ENCODE assay signal across 23 cellular contexts in the genomic region with DNA sequence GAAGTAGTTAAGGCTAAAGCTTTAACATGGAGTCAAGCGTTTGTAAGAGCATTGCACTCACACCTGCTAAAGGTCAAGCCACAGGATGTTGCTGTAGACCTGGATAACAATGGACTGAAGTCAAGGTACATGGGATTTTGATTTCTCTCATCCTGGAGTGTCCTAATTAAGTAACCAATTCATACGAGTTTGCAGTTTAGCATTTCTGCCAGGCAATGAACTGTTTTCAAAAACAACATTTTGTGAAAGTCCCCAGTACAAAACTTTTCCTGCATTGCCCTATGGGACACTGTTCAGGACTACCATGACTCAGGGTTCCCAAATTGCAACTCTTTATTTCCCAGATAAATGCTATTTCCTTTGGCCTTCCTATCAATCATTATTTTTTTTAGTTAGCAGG. TPM values are rescaled to one million over a fixed set of nuclear protein-coding genes. Genes with fewer than 3 reads are reported as not detected.
DNase-seq lines count a peak whose midpoint lies in the region; ATAC-seq and TF ChIP-seq lines count a peak whose summit lies in the region.
"Had no signal": no experiment of that assay in that cellular context is flagged by ENCODE, and none has a peak within 500 bp of the region (broad histone marks: within the 10 kb centered on the region; RNA-seq: fewer than 3 reads in every experiment).

No MANE protein-coding gene starts in this region.

- H3K36me3 ChIP-seq in esophagus squamous epithelium = no peaks in the 10 kb centered on the region
- H3K36me3 ChIP-seq: Peyer's patch had no signal

- H3K4me1 Mint-ChIP-seq in activated naive CD8-positive, alpha-beta T cell (ENCODE audit: low read depth) = peaks cover 63% of the 10 kb centered on the region
- H3K4me1 Mint-ChIP-seq in activated naive CD8-positive, alpha-beta T cell treated with anti-CD3 and anti-CD28 coated beads, Interleukin-2, amount 50 U/mL, for 24 hours = peaks cover 45% of the 10 kb centered on the region
- H3K4me1 Mint-ChIP-seq in T-cell (peaks cover 30 to 54% (median 47%) of the 10 kb centered on the region in 3 donors), chondrocyte (ENCODE audit: low read depth) (no peaks in the 10 kb centered on the region)

- ATAC-seq in activated naive CD8-positive, alpha-beta T cell treated with anti-CD3 and anti-CD28 coated beads, Interleukin-2, amount 50 U/mL, for 24 hours = no peak
- no peak for ATAC-seq in T-cell (replicated peaks in 1 of 4)
- ATAC-seq in HG03460 (IDR thresholded peaks at IDR 0.05; ENCODE audit: unreplicated experiment) = no peak

- H3K27me3 Mint-ChIP-seq in activated naive CD8-positive, alpha-beta T cell = no peaks in the 10 kb centered on the region
- H3K27me3 Mint-ChIP-seq in activated naive CD8-positive, alpha-beta T cell treated with anti-CD3 and anti-CD28 coated beads, Interleukin-2, amount 50 U/mL, for 24 hours = no peaks in the 10 kb centered on the region
- no peaks in the 10 kb centered on the region for H3K27me3 Mint-ChIP-seq in T-cell
- no peaks in the 10 kb centered on the region for H3K27me3 Mint-ChIP-seq in chondrocyte (ENCODE audit: low read depth)

- WGBS in esophagus squamous epithelium, 2 donors = 42 to 43% methylated on average over 2 of the region's 2 CpGs

- H3K36me3 Mint-ChIP-seq in activated naive CD8-positive, alpha-beta T cell = peaks cover 16% of the 10 kb centered on the region
- peaks cover 23% of the 10 kb centered on the region for H3K36me3 Mint-ChIP-seq in activated naive CD8-positive, alpha-beta T cell treated with anti-CD3 and anti-CD28 coated beads, Interleukin-2, amount 50 U/mL, for 24 hours (ENCODE audit: low read depth)
- H3K36me3 Mint-ChIP-seq in T-cell (peaks cover 38% of the 10 kb centered on the region), chondrocyte (ENCODE audit: low read depth) (no peaks in the 10 kb centered on the region)

- H3K4me3 ChIP-seq in epithelial cell of proximal tubule (ENCODE audit: low read depth, low read length) (no peak overlapping the region), esophagus squamous epithelium (no peak overlapping the region)
- H3K4me3 ChIP-seq: Peyer's patch had no signal

- no peak overlapping the region for H3K27ac ChIP-seq in esophagus squamous epithelium
- H3K27ac ChIP-seq: C4-2B, Peyer's patch had no signal

- CTCF ChIA-PET in T-cell (lab: Charles Lee) = no interaction called here

- H3K27ac Mint-ChIP-seq in activated naive CD8-positive, alpha-beta T cell = peak overlapping the region; percentile 79
- no peak overlapping the region for H3K27ac Mint-ChIP-seq in activated naive CD8-positive, alpha-beta T cell treated with anti-CD3 and anti-CD28 coated beads, Interleukin-2, amount 50 U/mL, for 24 hours
- peak overlapping the region; percentile 63 to 83 for H3K27ac Mint-ChIP-seq in T-cell
- H3K27ac Mint-ChIP-seq in chondrocyte (ENCODE audit: unreplicated experiment) = no peak overlapping the region

- POLR2A ChIA-PET in T-cell (lab: Charles Lee) = no interaction called here

- DNase-seq in activated naive CD8-positive, alpha-beta T cell treated with anti-CD3 and anti-CD28 coated beads, Interleukin-2, amount 50 U/mL, for 24 hours = no peak
- DNase-seq in T-cell (no peak), epithelial cell of proximal tubule (ENCODE audit: low read depth) (peak; percentile 80), renal cortical epithelial cell (ENCODE audit: low read depth) (peak; percentile 87), chondrocyte (ENCODE audit: low spot score) (no peak), esophagus squamous epithelium (lab: John Stamatoyannopoulos, UW) (no peak)
- DNase-seq: Caco-2, GOT3, HCEC 1CT, Karpas-422, MV-4-11, NCI-H1417, NCI-H1694 treated with DMSO at 0.1 percent for 48 hours, NCI-H2081 treated with DMSO at 0.1 percent for 48 hours, NCI-H2171 treated with DMSO at 0.1 percent for 48 hours, NCI-H524 treated with DMSO at 0.1 percent for 48 hours, NCI-H82 had no signal

- TF ChIP-seq CTCF in epithelial cell of proximal tubule (conservative IDR thresholded peaks at IDR 0.05; ENCODE audit: low read depth, low read length) (no peak), chondrocyte (IDR thresholded peaks at IDR 0.05) (no peak), esophagus squamous epithelium (IDR thresholded peaks at IDR 0.05) (no peak)

- H3K4me1 ChIP-seq in esophagus squamous epithelium = no peaks in the 10 kb centered on the region
- H3K4me1 ChIP-seq: Peyer's patch had no signal

- intact Hi-C loops in esophagus squamous epithelium (cut with DNase I) = no loop called here

- TF ChIP-seq POLR2A in esophagus squamous epithelium (IDR thresholded peaks at IDR 0.05) = no peak

- H3K9me3 Mint-ChIP-seq in activated naive CD8-positive, alpha-beta T cell (ENCODE audit: low read depth) = no peaks in the 10 kb centered on the region
- H3K9me3 Mint-ChIP-seq in activated naive CD8-positive, alpha-beta T cell treated with anti-CD3 and anti-CD28 coated beads, Interleukin-2, amount 50 U/mL, for 24 hours = no peaks in the 10 kb centered on the region
- peaks cover 0 to 10% (median 2%) of the 10 kb centered on the region in 3 donors for H3K9me3 Mint-ChIP-seq in T-cell
- H3K9me3 Mint-ChIP-seq in chondrocyte (ENCODE audit: low read depth) = peaks cover 12% of the 10 kb centered on the region

- peaks cover 0 to 5% (median 0%) of the 10 kb centered on the region in 3 donors for H3K9me3 ChIP-seq in esophagus squamous epithelium
- H3K9me3 ChIP-seq: Peyer's patch had no signal

- peaks cover 0 to 4% (median 0%) of the 10 kb centered on the region in 4 donors for H3K27me3 ChIP-seq in esophagus squamous epithelium
- H3K27me3 ChIP-seq: Peyer's patch had no signal

- no peak overlapping the region for H3K4me3 Mint-ChIP-seq in activated naive CD8-positive, alpha-beta T cell
- H3K4me3 Mint-ChIP-seq in activated naive CD8-positive, alpha-beta T cell treated with anti-CD3 and anti-CD28 coated beads, Interleukin-2, amount 50 U/mL, for 24 hours = no peak overlapping the region
- H3K4me3 Mint-ChIP-seq in T-cell (no peak overlapping the region), chondrocyte (ENCODE audit: unreplicated experiment) (no peak overlapping the region)

RNA-seq across cellular contexts. Expression of a gene that starts 17.4 kb away (rescaled TPM):
- total RNA-seq in T-cell (1 to 10 TPM in 4 of 5 donors, under 1 TPM in 1; 0.62 to 6.2 (median 3.1) TPM), epithelial cell of proximal tubule (0.46 and 8.0 TPM in 2 replicates), renal cortical epithelial cell (3.3 and 6.7 TPM in 2 replicates), chondrocyte (0.58 to 2.7 TPM (median 1.6 TPM) in 3 replicates), esophagus squamous epithelium (1 to 10 TPM in 2 of 4 donors, under 1 TPM in 2; 0.13 to 3.3 (median 1.0) TPM)
- total RNA-seq: Caco-2 had no signal

RNA-seq across cellular contexts. Expression of a gene that starts 20.4 kb away (rescaled TPM):
- total RNA-seq in T-cell (10 to 100 TPM; 25.4 to 59.5 (median 28.6) TPM), epithelial cell of proximal tubule (not detected in 2 replicates), renal cortical epithelial cell (not detected in 2 replicates), chondrocyte (not detected in 3 replicates), esophagus squamous epithelium (1 to 10 TPM in 3 of 4 donors, not detected in 1; 1.1 to 1.7 (median 1.5) TPM)
- total RNA-seq: A172, Caco-2, Daoy had no signal

Comparison
In these comparisons a context has a peak if more than half of its experiments do, and no peak if none do; other contexts are left out.
1. H3K27ac Mint-ChIP-seq: peak in activated naive CD8-positive, alpha-beta T cell (single experiment) and T-cell (2 of 2); none in activated naive CD8-positive, alpha-beta T cell treated with anti-CD3 and anti-CD28 coated beads, Interleukin-2, amount 50 U/mL, for 24 hours (single experiment) and chondrocyte (single experiment).
2. DNase-seq: peak in epithelial cell of proximal tubule (single experiment) and renal cortical epithelial cell (single experiment); none in activated naive CD8-positive, alpha-beta T cell treated with anti-CD3 and anti-CD28 coated beads, Interleukin-2, amount 50 U/mL, for 24 hours (single experiment), T-cell (0 of 34), chondrocyte (single experiment) and esophagus squamous epithelium (single experiment).
3. RNA of a gene that starts 20.4 kb away (total RNA-seq): 25.4 to 59.5 TPM in T-cell; 1.1 to 1.7 TPM in esophagus squamous epithelium, not detected in epithelial cell of proximal tubule, not detected in renal cortical epithelial cell and not detected in chondrocyte; every median in the first group is over 4 times any median in the second.